Comparison of ENCODE assay signal across 2 cellular contexts in the genomic region with DNA sequence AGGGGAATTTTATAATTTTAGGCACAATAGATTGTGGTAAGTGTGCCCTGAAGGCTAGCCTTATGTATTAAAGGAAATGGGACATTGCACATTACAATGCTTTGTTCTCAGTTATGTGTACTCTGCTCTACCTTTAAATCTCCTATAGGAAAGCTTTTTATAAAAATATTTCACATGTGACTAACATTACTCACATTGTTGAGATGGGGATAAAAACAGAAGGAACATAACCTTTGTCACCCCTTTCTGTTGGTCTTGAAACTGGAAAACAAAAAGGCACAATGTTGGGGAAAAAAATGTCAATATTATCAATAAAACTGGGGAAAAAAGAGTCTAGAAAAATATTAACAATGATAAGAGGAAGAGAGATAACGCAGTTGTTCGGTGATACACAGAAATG.
TF ChIP-seq lines count a peak whose summit lies in the region.

No MANE protein-coding gene starts in this region.

TF ChIP-seq in HepG2, 621 proteins besides CTCF, POLR2A, EP300 and RAD21:
- TF ChIP-seq MYNN (CRISPR knock-in tag; IDR thresholded peaks at IDR 0.05; ENCODE audit: low read depth) (no peak), ZNF672 (CRISPR knock-in tag; IDR thresholded peaks at IDR 0.05) (no peak), PCBP2 (optimal IDR thresholded peaks at IDR 0.05; ENCODE audit: low read depth, low read length, poor library complexity, severe bottlenecking) (no peak), CHD2 (IDR thresholded peaks at IDR 0.05; ENCODE audit: low read depth, low read length) (no peak), SOX13 (IDR thresholded peaks at IDR 0.05) (no peak), SOX13 (CRISPR knock-in tag; conservative IDR thresholded peaks at IDR 0.05 in 1 of 2, IDR thresholded peaks at IDR 0.05 in 1 of 2) (peak in 1 of 2 experiments; percentile 61; a peak in 2 of 4 replicates), SOX5 (CRISPR knock-in tag; IDR thresholded peaks at IDR 0.05; ENCODE audit: borderline replicate concordance) (peak; percentile 59; the same call in 1 of the 2 replicates), ZNF746 (CRISPR knock-in tag; IDR thresholded peaks at IDR 0.05) (no peak), ZNF652 (CRISPR knock-in tag; IDR thresholded peaks at IDR 0.05; ENCODE audit: borderline replicate concordance, low read depth) (no peak)
- TF ChIP-seq, protein P1, sequence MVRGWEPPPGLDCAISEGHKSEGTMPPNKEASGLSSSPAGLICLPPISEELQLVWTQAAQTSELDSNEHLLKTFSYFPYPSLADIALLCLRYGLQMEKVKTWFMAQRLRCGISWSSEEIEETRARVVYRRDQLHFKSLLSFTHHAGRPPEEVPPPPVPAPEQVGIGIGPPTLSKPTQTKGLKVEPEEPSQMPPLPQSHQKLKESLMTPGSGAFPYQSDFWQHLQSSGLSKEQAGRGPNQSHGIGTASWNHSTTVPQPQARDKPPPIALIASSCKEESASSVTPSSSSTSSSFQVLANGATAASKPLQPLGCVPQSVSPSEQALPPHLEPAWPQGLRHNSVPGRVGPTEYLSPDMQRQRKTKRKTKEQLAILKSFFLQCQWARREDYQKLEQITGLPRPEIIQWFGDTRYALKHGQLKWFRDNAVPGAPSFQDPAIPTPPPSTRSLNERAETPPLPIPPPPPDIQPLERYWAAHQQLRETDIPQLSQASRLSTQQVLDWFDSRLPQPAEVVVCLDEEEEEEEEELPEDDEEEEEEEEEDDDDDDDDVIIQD (CRISPR knock-in tag; IDR thresholded peaks at IDR 0.05; ENCODE audit: low read depth) = no peak
- TF ChIP-seq, protein P2, sequence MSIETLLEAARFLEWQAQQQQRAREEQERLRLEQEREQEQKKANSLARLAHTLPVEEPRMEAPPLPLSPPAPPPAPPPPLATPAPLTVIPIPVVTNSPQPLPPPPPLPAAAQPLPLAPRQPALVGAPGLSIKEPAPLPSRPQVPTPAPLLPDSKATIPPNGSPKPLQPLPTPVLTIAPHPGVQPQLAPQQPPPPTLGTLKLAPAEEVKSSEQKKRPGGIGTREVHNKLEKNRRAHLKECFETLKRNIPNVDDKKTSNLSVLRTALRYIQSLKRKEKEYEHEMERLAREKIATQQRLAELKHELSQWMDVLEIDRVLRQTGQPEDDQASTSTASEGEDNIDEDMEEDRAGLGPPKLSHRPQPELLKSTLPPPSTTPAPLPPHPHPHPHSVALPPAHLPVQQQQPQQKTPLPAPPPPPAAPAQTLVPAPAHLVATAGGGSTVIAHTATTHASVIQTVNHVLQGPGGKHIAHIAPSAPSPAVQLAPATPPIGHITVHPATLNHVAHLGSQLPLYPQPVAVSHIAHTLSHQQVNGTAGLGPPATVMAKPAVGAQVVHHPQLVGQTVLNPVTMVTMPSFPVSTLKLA (IDR thresholded peaks at IDR 0.05) = no peak

TF ChIP-seq in endothelial cell of umbilical vein, 7 proteins besides CTCF, POLR2A, EP300 and RAD21:
- TF ChIP-seq JUN (IDR thresholded peaks at IDR 0.05; ENCODE audit: borderline replicate concordance, insufficient read depth, insufficient read length, low read depth) = peak; percentile 28
- TF ChIP-seq GATA2 (IDR thresholded peaks at IDR 0.05; ENCODE audit: insufficient read depth, insufficient read length, low read depth, low read length) = no peak
